ENCODE assay signal across 8 cellular contexts in genomic region chr4:53365121-53365485, GRCh38. TPM values are rescaled to one million over a fixed set of nuclear protein-coding genes. Genes with fewer than 3 reads are reported as not detected.
DNase-seq lines count a peak whose midpoint lies in the region; ATAC-seq and TF ChIP-seq lines count a peak whose summit lies in the region.

No MANE protein-coding gene starts in this region.

- in situ Hi-C loops in Caki2 (cut with HindIII; ENCODE audit: low pct_unique_long_range_greater_than_20kb, low sequenced_read_pairs) (no loop called here), gastrocnemius medialis (cut with MboI; ENCODE audit: low sequenced_read_pairs in 4 of 4) (loop anchor here in 1 of 4 donors (25.0 kb wide), 2 partner anchors 353 to 872 kb away; partner anchors contain the start of gene PDGFRA)

- H3K4me1 Mint-ChIP-seq in activated T-helper 1 cell treated with anti-CD3 and anti-CD28 coated beads, Interleukin-12 subunit alpha, Interleukin-12 subunit beta, Interleukin-2, Interleukin-4 antibody, amounts not matched to agents 30 ng/mL and 10 ng/mL and 1 ng/mL, durations not matched to agents 14 hours and 24 hours and 36 hours (ENCODE audit: low read depth): peaks cover 41% of the 10 kb centered on the region

- H3K27me3 Mint-ChIP-seq in activated T-helper 1 cell treated with anti-CD3 and anti-CD28 coated beads, Interleukin-12 subunit alpha, Interleukin-12 subunit beta, Interleukin-2, Interleukin-4 antibody, amounts not matched to agents 30 ng/mL and 10 ng/mL and 1 ng/mL, durations not matched to agents 14 hours and 24 hours and 36 hours (ENCODE audit: insufficient read depth): peaks cover 5% of the 10 kb centered on the region

- H3K36me3 Mint-ChIP-seq in activated T-helper 1 cell treated with anti-CD3 and anti-CD28 coated beads, Interleukin-12 subunit alpha, Interleukin-12 subunit beta, Interleukin-2, Interleukin-4 antibody, amounts not matched to agents 30 ng/mL and 10 ng/mL and 1 ng/mL, durations not matched to agents 14 hours and 24 hours and 36 hours (ENCODE audit: low read depth): peaks cover 14% of the 10 kb centered on the region

- H3K36me3 ChIP-seq in MG63 (peaks cover 47% of the 10 kb centered on the region), gastrocnemius medialis (no peaks in the 10 kb centered on the region)

- intact Hi-C loops in activated T-helper 1 cell treated with anti-CD3 and anti-CD28 coated beads, Interleukin-12 subunit alpha, Interleukin-12 subunit beta, Interleukin-2, Interleukin-4 antibody, amounts not matched to agents 30 ng/mL and 10 ng/mL and 1 ng/mL, durations not matched to agents 14 hours and 24 hours and 36 hours (cut with micrococcal nuclease): loop anchor here (5.0 to 10.0 kb wide), 3 partner anchors 348 to 952 kb away; partner anchors contain the start of gene USP46
- intact Hi-C loops in right cardiac atrium (cut with DNase I): no loop called here
- intact Hi-C loops in gastrocnemius medialis (cut with DNase I; ENCODE audit: low total_unique reads): loop anchor here (10.0 kb wide), 2 partner anchors 650 to 1520 kb away; partner anchors contain the start of gene DCUN1D4

- ATAC-seq in GM21529 (IDR thresholded peaks at IDR 0.05; ENCODE audit: unreplicated experiment) (peak; percentile 27), right cardiac atrium (peak; percentile 9 to 24), gastrocnemius medialis (no peak)

- H3K4me1 ChIP-seq in right cardiac atrium (ENCODE audit: control insufficient read depth, insufficient read depth, low read length) (peaks cover 1% of the 10 kb centered on the region), gastrocnemius medialis (peaks cover 16 to 23% of the 10 kb centered on the region in 2 donors)

- DNase-seq in Caki2 (ENCODE audit: low read depth): peak; percentile 8
- DNase-seq in MG63: peak; percentile 65
- no peak for DNase-seq in activated T-helper 1 cell treated with anti-CD3 and anti-CD28 coated beads, Interleukin-12 subunit alpha, Interleukin-12 subunit beta, Interleukin-2, Interleukin-4 antibody, amounts not matched to agents 30 ng/mL and 10 ng/mL and 1 ng/mL, durations not matched to agents 14 hours and 24 hours and 36 hours (ENCODE audit: low spot score)
- DNase-seq in right cardiac atrium: no peak
- DNase-seq in gastrocnemius medialis: no peak
- no peak for DNase-seq in ecto neural progenitor cell (ENCODE audit: low spot score)
- no peak for DNase-seq in hippocampal formation (lab: John Stamatoyannopoulos, UW)

- H3K27me3 ChIP-seq in MG63 (no peaks in the 10 kb centered on the region), right cardiac atrium (ENCODE audit: control insufficient read depth, insufficient read depth) (no peaks in the 10 kb centered on the region), gastrocnemius medialis (peaks cover 0 to 9% (median 5%) of the 10 kb centered on the region in 3 donors)

- under 1% methylated on average over 8 of the region's 8 CpGs for WGBS in right cardiac atrium

- no peaks in the 10 kb centered on the region for H3K9me3 ChIP-seq in MG63
- H3K9me3 ChIP-seq in right cardiac atrium (ENCODE audit: control insufficient read depth, low read length): no peaks in the 10 kb centered on the region
- no peaks in the 10 kb centered on the region for H3K9me3 ChIP-seq in gastrocnemius medialis

- H3K27ac ChIP-seq in right cardiac atrium (ENCODE audit: low read length): no peak overlapping the region
- peak overlapping the region in 3 of 4 donors; percentile 56 to 78 (median 76) for H3K27ac ChIP-seq in gastrocnemius medialis

- peak overlapping the region; percentile 98 for H3K4me3 Mint-ChIP-seq in activated T-helper 1 cell treated with anti-CD3 and anti-CD28 coated beads, Interleukin-12 subunit alpha, Interleukin-12 subunit beta, Interleukin-2, Interleukin-4 antibody, amounts not matched to agents 30 ng/mL and 10 ng/mL and 1 ng/mL, durations not matched to agents 14 hours and 24 hours and 36 hours

- peak overlapping the region; percentile 88 for H3K27ac Mint-ChIP-seq in activated T-helper 1 cell treated with anti-CD3 and anti-CD28 coated beads, Interleukin-12 subunit alpha, Interleukin-12 subunit beta, Interleukin-2, Interleukin-4 antibody, amounts not matched to agents 30 ng/mL and 10 ng/mL and 1 ng/mL, durations not matched to agents 14 hours and 24 hours and 36 hours

- no peak for TF ChIP-seq CTCF in gastrocnemius medialis (IDR thresholded peaks at IDR 0.05 in 4 of 5, conservative IDR thresholded peaks at IDR 0.05 in 1 of 5)

- H3K4me3 ChIP-seq in MG63 (peak overlapping the region; percentile 96), right cardiac atrium (ENCODE audit: low read length) (peak overlapping the region; percentile 69), gastrocnemius medialis (peak overlapping the region; percentile 64 to 98 (median 88))

- no peaks in the 10 kb centered on the region for H3K9me3 Mint-ChIP-seq in activated T-helper 1 cell treated with anti-CD3 and anti-CD28 coated beads, Interleukin-12 subunit alpha, Interleukin-12 subunit beta, Interleukin-2, Interleukin-4 antibody, amounts not matched to agents 30 ng/mL and 10 ng/mL and 1 ng/mL, durations not matched to agents 14 hours and 24 hours and 36 hours

- TF ChIP-seq POLR2A in gastrocnemius medialis (IDR thresholded peaks at IDR 0.05): no peak

RNA-seq across cellular contexts. Expression of gene SCFD2, which starts 0.8 kb away (rescaled TPM):
- 15.4 and 19.0 TPM in 2 replicates for total RNA-seq in Caki2 (2014; rRNA removed; shearing (Covaris generic); ENCODE audit: low replicate concordance)
- 92.3 and 119 TPM in 2 replicates for total RNA-seq in MG63 (2014; rRNA removed; shearing (Covaris generic); ENCODE audit: low replicate concordance)
- 39.4 and 40.5 TPM in 2 replicates for total RNA-seq in activated T-helper 1 cell treated with anti-CD3 and anti-CD28 coated beads, Interleukin-12 subunit alpha, Interleukin-12 subunit beta, Interleukin-2, Interleukin-4 antibody, amounts not matched to agents 30 ng/mL and 10 ng/mL and 1 ng/mL, durations not matched to agents 14 hours and 24 hours and 36 hours
- total RNA-seq in right cardiac atrium (10 to 100 TPM in 3 of 4 donors, 1 to 10 TPM in 1; 7.9 to 11.1 (median 10.2) TPM), gastrocnemius medialis (10 to 100 TPM in 3 of 4 donors, 1 to 10 TPM in 1; 8.9 to 16.0 (median 14.8) TPM)
- 4.5 TPM for polyA plus RNA-seq in right cardiac atrium

RNA-seq across cellular contexts. Expression of gene FIP1L1, which starts 12.3 kb away (rescaled TPM):
- 66.1 and 68.1 TPM in 2 replicates for total RNA-seq in Caki2 (2014; rRNA removed; shearing (Covaris generic); ENCODE audit: low replicate concordance)
- total RNA-seq in MG63 (2014; rRNA removed; shearing (Covaris generic); ENCODE audit: low replicate concordance): 244 and 278 TPM in 2 replicates
- 118 and 123 TPM in 2 replicates for total RNA-seq in activated T-helper 1 cell treated with anti-CD3 and anti-CD28 coated beads, Interleukin-12 subunit alpha, Interleukin-12 subunit beta, Interleukin-2, Interleukin-4 antibody, amounts not matched to agents 30 ng/mL and 10 ng/mL and 1 ng/mL, durations not matched to agents 14 hours and 24 hours and 36 hours
- total RNA-seq in right cardiac atrium (10 to 100 TPM; 27.9 to 33.6 (median 31.5) TPM), gastrocnemius medialis (10 to 100 TPM; 26.7 to 36.6 (median 31.1) TPM)
- polyA plus RNA-seq in right cardiac atrium: 24.8 TPM

Comparison
In these comparisons a context has a peak if more than half of its experiments do, and no peak if none do; other contexts are left out.
1. DNase-seq: peak in Caki2 (single experiment) and MG63 (single experiment); none in activated T-helper 1 cell treated with anti-CD3 and anti-CD28 coated beads, Interleukin-12 subunit alpha, Interleukin-12 subunit beta, Interleukin-2, Interleukin-4 antibody, amounts not matched to agents 30 ng/mL and 10 ng/mL and 1 ng/mL, durations not matched to agents 14 hours and 24 hours and 36 hours (single experiment), right cardiac atrium (0 of 3), gastrocnemius medialis (0 of 2), ecto neural progenitor cell (single experiment) and hippocampal formation (0 of 2).
2. ATAC-seq: peak in GM21529 (single experiment) and right cardiac atrium (2 of 2); none in gastrocnemius medialis (0 of 2).
3. intact Hi-C loops: an anchor here in activated T-helper 1 cell treated with anti-CD3 and anti-CD28 coated beads, Interleukin-12 subunit alpha, Interleukin-12 subunit beta, Interleukin-2, Interleukin-4 antibody, amounts not matched to agents 30 ng/mL and 10 ng/mL and 1 ng/mL, durations not matched to agents 14 hours and 24 hours and 36 hours (5.0 to 10.0 kb wide) and gastrocnemius medialis (10.0 kb wide); none called in right cardiac atrium.
4. Peak in every context shown above with its lines, with median percentiles within 50 percentile points of each other: H3K4me3 ChIP-seq.